1 cellular context compared by ENCODE assay signal in the genomic region with DNA sequence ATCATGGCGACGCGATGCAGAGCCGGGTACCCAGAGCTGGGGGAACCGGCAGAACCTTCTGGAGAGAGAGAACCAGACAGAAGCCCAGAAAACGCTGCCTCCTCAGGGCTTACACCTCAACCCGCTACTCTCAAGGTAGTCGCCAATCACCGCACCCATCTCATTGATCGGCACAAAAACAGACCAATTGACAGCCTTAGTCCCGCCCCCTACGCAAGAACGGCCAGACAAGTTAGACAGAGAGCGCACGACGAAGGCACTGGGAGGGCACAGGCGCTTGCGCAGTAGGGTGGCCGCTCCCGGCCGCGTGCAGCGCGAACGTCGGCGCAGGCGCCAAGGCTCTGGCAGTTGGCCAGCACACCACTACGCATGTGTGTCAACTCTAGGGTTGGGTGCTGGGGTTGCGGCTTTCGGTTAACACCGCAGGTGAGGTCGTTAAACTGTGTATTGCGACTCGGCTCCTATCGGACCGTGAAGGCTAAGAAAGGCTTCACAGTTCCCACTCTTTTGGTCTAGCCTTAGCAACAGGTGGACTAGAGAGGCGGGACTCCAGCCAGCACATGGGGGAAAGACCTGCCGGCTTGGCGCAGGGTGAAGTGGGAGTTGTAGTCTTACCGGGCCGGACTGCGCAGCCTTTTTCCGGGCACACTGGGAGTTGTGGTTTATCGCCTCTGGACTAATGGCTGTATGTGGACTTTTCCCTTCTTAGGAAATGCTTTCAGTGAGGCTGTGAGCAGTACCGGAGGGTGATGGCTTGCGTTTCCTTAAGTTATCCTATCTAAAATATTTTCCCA.
TF ChIP-seq lines count a peak whose summit lies in the region.

A gene (minus strand): TSS at position 113 of the 794 bp plus-strand sequence. CDS start 108 bp downstream, at position 5.
A gene (plus strand): TSS at position 347 of the 794 bp plus-strand sequence. CDS start 1,232 bp downstream, outside the sequence.

TF ChIP-seq in GM12878, 131 proteins besides CTCF, POLR2A, EP300 and RAD21 (continued from another document):
- TF ChIP-seq, protein P1, sequence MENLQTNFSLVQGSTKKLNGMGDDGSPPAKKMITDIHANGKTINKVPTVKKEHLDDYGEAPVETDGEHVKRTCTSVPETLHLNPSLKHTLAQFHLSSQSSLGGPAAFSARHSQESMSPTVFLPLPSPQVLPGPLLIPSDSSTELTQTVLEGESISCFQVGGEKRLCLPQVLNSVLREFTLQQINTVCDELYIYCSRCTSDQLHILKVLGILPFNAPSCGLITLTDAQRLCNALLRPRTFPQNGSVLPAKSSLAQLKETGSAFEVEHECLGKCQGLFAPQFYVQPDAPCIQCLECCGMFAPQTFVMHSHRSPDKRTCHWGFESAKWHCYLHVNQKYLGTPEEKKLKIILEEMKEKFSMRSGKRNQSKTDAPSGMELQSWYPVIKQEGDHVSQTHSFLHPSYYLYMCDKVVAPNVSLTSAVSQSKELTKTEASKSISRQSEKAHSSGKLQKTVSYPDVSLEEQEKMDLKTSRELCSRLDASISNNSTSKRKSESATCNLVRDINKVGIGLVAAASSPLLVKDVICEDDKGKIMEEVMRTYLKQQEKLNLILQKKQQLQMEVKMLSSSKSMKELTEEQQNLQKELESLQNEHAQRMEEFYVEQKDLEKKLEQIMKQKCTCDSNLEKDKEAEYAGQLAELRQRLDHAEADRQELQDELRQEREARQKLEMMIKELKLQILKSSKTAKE (IDR thresholded peaks at IDR 0.05; ENCODE audit: low read depth, poor library complexity, severe bottlenecking): peak; percentile 91
- TF ChIP-seq, protein P2, sequence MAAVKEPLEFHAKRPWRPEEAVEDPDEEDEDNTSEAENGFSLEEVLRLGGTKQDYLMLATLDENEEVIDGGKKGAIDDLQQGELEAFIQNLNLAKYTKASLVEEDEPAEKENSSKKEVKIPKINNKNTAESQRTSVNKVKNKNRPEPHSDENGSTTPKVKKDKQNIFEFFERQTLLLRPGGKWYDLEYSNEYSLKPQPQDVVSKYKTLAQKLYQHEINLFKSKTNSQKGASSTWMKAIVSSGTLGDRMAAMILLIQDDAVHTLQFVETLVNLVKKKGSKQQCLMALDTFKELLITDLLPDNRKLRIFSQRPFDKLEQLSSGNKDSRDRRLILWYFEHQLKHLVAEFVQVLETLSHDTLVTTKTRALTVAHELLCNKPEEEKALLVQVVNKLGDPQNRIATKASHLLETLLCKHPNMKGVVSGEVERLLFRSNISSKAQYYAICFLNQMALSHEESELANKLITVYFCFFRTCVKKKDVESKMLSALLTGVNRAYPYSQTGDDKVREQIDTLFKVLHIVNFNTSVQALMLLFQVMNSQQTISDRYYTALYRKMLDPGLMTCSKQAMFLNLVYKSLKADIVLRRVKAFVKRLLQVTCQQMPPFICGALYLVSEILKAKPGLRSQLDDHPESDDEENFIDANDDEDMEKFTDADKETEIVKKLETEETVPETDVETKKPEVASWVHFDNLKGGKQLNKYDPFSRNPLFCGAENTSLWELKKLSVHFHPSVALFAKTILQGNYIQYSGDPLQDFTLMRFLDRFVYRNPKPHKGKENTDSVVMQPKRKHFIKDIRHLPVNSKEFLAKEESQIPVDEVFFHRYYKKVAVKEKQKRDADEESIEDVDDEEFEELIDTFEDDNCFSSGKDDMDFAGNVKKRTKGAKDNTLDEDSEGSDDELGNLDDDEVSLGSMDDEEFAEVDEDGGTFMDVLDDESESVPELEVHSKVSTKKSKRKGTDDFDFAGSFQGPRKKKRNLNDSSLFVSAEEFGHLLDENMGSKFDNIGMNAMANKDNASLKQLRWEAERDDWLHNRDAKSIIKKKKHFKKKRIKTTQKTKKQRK (IDR thresholded peaks at IDR 0.05; ENCODE audit: low read depth, low read length): peak; percentile 43; the same call in 1 of the 2 replicates
- TF ChIP-seq, protein P3, sequence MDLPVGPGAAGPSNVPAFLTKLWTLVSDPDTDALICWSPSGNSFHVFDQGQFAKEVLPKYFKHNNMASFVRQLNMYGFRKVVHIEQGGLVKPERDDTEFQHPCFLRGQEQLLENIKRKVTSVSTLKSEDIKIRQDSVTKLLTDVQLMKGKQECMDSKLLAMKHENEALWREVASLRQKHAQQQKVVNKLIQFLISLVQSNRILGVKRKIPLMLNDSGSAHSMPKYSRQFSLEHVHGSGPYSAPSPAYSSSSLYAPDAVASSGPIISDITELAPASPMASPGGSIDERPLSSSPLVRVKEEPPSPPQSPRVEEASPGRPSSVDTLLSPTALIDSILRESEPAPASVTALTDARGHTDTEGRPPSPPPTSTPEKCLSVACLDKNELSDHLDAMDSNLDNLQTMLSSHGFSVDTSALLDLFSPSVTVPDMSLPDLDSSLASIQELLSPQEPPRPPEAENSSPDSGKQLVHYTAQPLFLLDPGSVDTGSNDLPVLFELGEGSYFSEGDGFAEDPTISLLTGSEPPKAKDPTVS (IDR thresholded peaks at IDR 0.05; ENCODE audit: low read depth, low read length): peak; percentile 88; the same call in 1 of the 2 replicates
- TF ChIP-seq POU2F2 (IDR thresholded peaks at IDR 0.05; ENCODE audit: borderline replicate concordance, low read depth, low read length) (no peak; the same call in 2 of the 3 replicates), TARDBP (IDR thresholded peaks at IDR 0.05; ENCODE audit: borderline replicate concordance) (no peak), CBX3 (IDR thresholded peaks at IDR 0.05; ENCODE audit: borderline replicate concordance, low read depth) (no peak), NR2C1 (IDR thresholded peaks at IDR 0.05) (peak; percentile 63), MTA2 (IDR thresholded peaks at IDR 0.05; ENCODE audit: low read depth) (peak; percentile 59), RUNX3 (IDR thresholded peaks at IDR 0.05; ENCODE audit: low read length) (peak; percentile 92)
- TF ChIP-seq, protein P4, sequence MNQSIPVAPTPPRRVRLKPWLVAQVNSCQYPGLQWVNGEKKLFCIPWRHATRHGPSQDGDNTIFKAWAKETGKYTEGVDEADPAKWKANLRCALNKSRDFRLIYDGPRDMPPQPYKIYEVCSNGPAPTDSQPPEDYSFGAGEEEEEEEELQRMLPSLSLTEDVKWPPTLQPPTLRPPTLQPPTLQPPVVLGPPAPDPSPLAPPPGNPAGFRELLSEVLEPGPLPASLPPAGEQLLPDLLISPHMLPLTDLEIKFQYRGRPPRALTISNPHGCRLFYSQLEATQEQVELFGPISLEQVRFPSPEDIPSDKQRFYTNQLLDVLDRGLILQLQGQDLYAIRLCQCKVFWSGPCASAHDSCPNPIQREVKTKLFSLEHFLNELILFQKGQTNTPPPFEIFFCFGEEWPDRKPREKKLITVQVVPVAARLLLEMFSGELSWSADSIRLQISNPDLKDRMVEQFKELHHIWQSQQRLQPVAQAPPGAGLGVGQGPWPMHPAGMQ (IDR thresholded peaks at IDR 0.05; ENCODE audit: borderline replicate concordance): no peak
